Comparison of ENCODE assay signal across 18 cellular contexts in genomic region chr21:44752701-44753235, GRCh38. TPM values are rescaled to one million over a fixed set of nuclear protein-coding genes. Genes with fewer than 3 reads are reported as not detected.
DNase-seq lines count a peak whose midpoint lies in the region; ATAC-seq, FAIRE-seq and TF ChIP-seq lines count a peak whose summit lies in the region.
"Had no signal": no experiment of that assay in that cellular context is flagged by ENCODE, and none has a peak within 500 bp of the region (broad histone marks: within the 10 kb centered on the region; RNA-seq: fewer than 3 reads in every experiment).

No MANE protein-coding gene starts in this region.

- H3K36me3 ChIP-seq in SK-N-MC (ENCODE audit: insufficient read depth, low read length) (peaks cover 31% of the 10 kb centered on the region), esophagus squamous epithelium (no peaks in the 10 kb centered on the region)

- peak in 1 of 6 experiments; percentile 40 for TF ChIP-seq CTCF in esophagus squamous epithelium (IDR thresholded peaks at IDR 0.05)

- DNase-seq in A172 (ENCODE audit: low spot score), result peak; percentile 42
- peak; percentile 54 for DNase-seq in GM03348 (ENCODE audit: low spot score)
- no peak for DNase-seq in SK-N-MC (ENCODE audit: low read depth, low spot score)
- DNase-seq in islet precursor cell, result peak; percentile 80
- DNase-seq in esophagus squamous epithelium (lab: John Stamatoyannopoulos, UW), result no peak
- no peak for DNase-seq in effector CD8-positive, alpha-beta T cell (lab: John Stamatoyannopoulos, UW)
- no peak for DNase-seq in H54 (ENCODE audit: insufficient read length, low spot score)
- DNase-seq: activated naive CD8-positive, alpha-beta T cell treated with anti-CD3 and anti-CD28 coated beads, Interleukin-2, amount 50 U/mL, for 24 hours; GF-D8; left ventricle myocardium superior; NCI-H2171 treated with DMSO at 0.1 percent for 48 hours; T1000 had no signal

- peaks cover 12 to 37% (median 24%) of the 10 kb centered on the region in 3 donors for H3K4me1 ChIP-seq in esophagus squamous epithelium

- WGBS in esophagus squamous epithelium, 2 donors, result 36 to 45% methylated on average over 11 of the region's 11 CpGs

- peak overlapping the region; percentile 80 for H3K9ac ChIP-seq in SK-N-MC (ENCODE audit: insufficient read length)

- intact Hi-C loops in esophagus squamous epithelium (cut with DNase I), result no loop called here

- no peak for FAIRE-seq in H54 (lab: Jason Lieb, UNC)
- FAIRE-seq: RCC 7860 had no signal

- peak overlapping the region; percentile 84 for H3K4me3 ChIP-seq in SK-N-MC
- no peak overlapping the region for H3K4me3 ChIP-seq in esophagus squamous epithelium

- H3K27ac ChIP-seq in SK-N-MC, result peak overlapping the region; percentile 95
- no peak overlapping the region for H3K27ac ChIP-seq in esophagus squamous epithelium

- no peak for TF ChIP-seq POLR2A in esophagus squamous epithelium (IDR thresholded peaks at IDR 0.05)
- TF ChIP-seq POLR2A in H54 (IDR thresholded peaks at IDR 0.05; ENCODE audit: low read depth, low read length), result no peak

- ATAC-seq in HG02973 (IDR thresholded peaks at IDR 0.05; ENCODE audit: unreplicated experiment), result no peak
- ATAC-seq: activated naive CD8-positive, alpha-beta T cell treated with anti-CD3 and anti-CD28 coated beads, Interleukin-2, amount 50 U/mL, for 24 hours; left ventricle myocardium superior; stimulated activated memory B cell treated with anti-CD40 and anti-IgM and Interleukin-4, amounts not matched to agents 10 μg/mL and 1 μg/mL and 100 μg/mL, for 72 hours had no signal

- peaks cover 0 to 84% (median 0%) of the 10 kb centered on the region in 4 donors for H3K27me3 ChIP-seq in esophagus squamous epithelium

- H3K9me3 ChIP-seq in SK-N-MC (ENCODE audit: low read depth, low read length), result no peaks in the 10 kb centered on the region
- no peaks in the 10 kb centered on the region for H3K9me3 ChIP-seq in esophagus squamous epithelium

RNA-seq across cellular contexts. Expression of gene TSPEAR, which starts 41.4 kb away (rescaled TPM):
- 0.17 TPM in 1 of 2 replicates, not detected in the other for total RNA-seq in A172 (2014; rRNA removed; shearing (Covaris generic))
- not detected for total RNA-seq in esophagus squamous epithelium
- total RNA-seq: B cell had no signal

RNA-seq across cellular contexts. Expression of gene UBE2G2, which starts 48.9 kb away (rescaled TPM):
- total RNA-seq in A172 (2014; rRNA removed; shearing (Covaris generic)), result 53.1 and 68.3 TPM in 2 replicates
- total RNA-seq in esophagus squamous epithelium, result 10 to 100 TPM; 27.9 to 70.0 (median 51.1) TPM

RNA-seq across cellular contexts. Expression of gene KRTAP10-12, which starts 55.8 kb away (rescaled TPM):
- not detected in 2 replicates for total RNA-seq in A172 (2014; rRNA removed; shearing (Covaris generic))
- not detected for total RNA-seq in esophagus squamous epithelium
- total RNA-seq: B cell, dermis microvascular lymphatic vessel endothelial cell, left ventricle myocardium superior, omental fat pad had no signal

Comparison
In these comparisons a context has a peak if more than half of its experiments do, and no peak if none do; other contexts are left out.
1. DNase-seq: peak in A172 (single experiment), GM03348 (single experiment) and islet precursor cell (single experiment); none in SK-N-MC (single experiment), esophagus squamous epithelium (single experiment), effector CD8-positive, alpha-beta T cell (single experiment) and H54 (single experiment).